ENCODE assay signal across 7 cellular contexts in genomic region chr5:32538031-32538547, GRCh38. TPM values are rescaled to one million over a fixed set of nuclear protein-coding genes. Genes with fewer than 3 reads are reported as not detected.
DNase-seq lines count a peak whose midpoint lies in the region; ATAC-seq and TF ChIP-seq lines count a peak whose summit lies in the region.

No MANE protein-coding gene starts in this region.

- H3K27me3 Mint-ChIP-seq in chondrocyte (ENCODE audit: low read depth) = no peaks in the 10 kb centered on the region

- TF ChIP-seq CTCF in fibroblast of pulmonary artery (IDR thresholded peaks at IDR 0.05; ENCODE audit: low read length, missing control alignments) = no peak
- TF ChIP-seq CTCF in chondrocyte (IDR thresholded peaks at IDR 0.05) = no peak

- H3K4me1 ChIP-seq in HAP-1 = no peaks in the 10 kb centered on the region

- peaks cover 6% of the 10 kb centered on the region for H3K9me3 Mint-ChIP-seq in chondrocyte (ENCODE audit: low read depth)

- no peak overlapping the region for H3K27ac Mint-ChIP-seq in chondrocyte (ENCODE audit: unreplicated experiment)

- peaks cover 24% of the 10 kb centered on the region for H3K4me1 Mint-ChIP-seq in chondrocyte (ENCODE audit: low read depth)

- H3K36me3 Mint-ChIP-seq in chondrocyte (ENCODE audit: low read depth) = peaks cover 2% of the 10 kb centered on the region

- H3K9me3 ChIP-seq in HAP-1 = no peaks in the 10 kb centered on the region

- H3K4me3 ChIP-seq in fibroblast of pulmonary artery (replicated peaks; ENCODE audit: low read depth, low read length) (no peak overlapping the region), HAP-1 (no peak overlapping the region)

- ATAC-seq in GM19328 (IDR thresholded peaks at IDR 0.05; ENCODE audit: unreplicated experiment) (peak; percentile 73), HG02938 (IDR thresholded peaks at IDR 0.05; ENCODE audit: unreplicated experiment) (peak; percentile 77)

- peak; percentile 44 for DNase-seq in NOMO-1 treated with DMSO at 0.1 percent for 48 hours (lab: John Stamatoyannopoulos, UW; ENCODE audit: unreplicated experiment)
- DNase-seq in fibroblast of pulmonary artery (ENCODE audit: low read depth) = peak; percentile 33
- no peak for DNase-seq in HAP-1 (ENCODE audit: low spot score in 2 of 2)
- no peak for DNase-seq in chondrocyte (ENCODE audit: low spot score)
- DNase-seq in ACHN = no peak

- H3K27me3 ChIP-seq in HAP-1 (ENCODE audit: low read depth) = no peaks in the 10 kb centered on the region

- in situ Hi-C loops in HAP-1 (cut with MboI; ENCODE audit: low sequenced_read_pairs) (no loop called here), ACHN (cut with HindIII; ENCODE audit: low pct_ligation_motif_present, low pct_unique_long_range_greater_than_20kb, low sequenced_read_pairs) (no loop called here)

- H3K36me3 ChIP-seq in HAP-1 (replicated peaks) = no peaks in the 10 kb centered on the region

- no peak overlapping the region for H3K4me3 Mint-ChIP-seq in chondrocyte (ENCODE audit: unreplicated experiment)

RNA-seq across cellular contexts. Expression of gene SUB1, which starts 47.3 kb away (rescaled TPM):
- 157 to 211 TPM (median 163 TPM) in 3 replicates for total RNA-seq in chondrocyte

Comparison
In these comparisons a context has a peak if more than half of its experiments do, and no peak if none do; other contexts are left out.
1. DNase-seq: peak in NOMO-1 treated with DMSO at 0.1 percent for 48 hours (single experiment) and fibroblast of pulmonary artery (single experiment); none in HAP-1 (0 of 2), chondrocyte (single experiment) and ACHN (single experiment).